Comparison of ENCODE assay signal across 8 cellular contexts in genomic region chr6:138105880-138106664, GRCh38. TPM values are rescaled to one million over a fixed set of nuclear protein-coding genes. Genes with fewer than 3 reads are reported as not detected.
DNase-seq lines count a peak whose midpoint lies in the region; ATAC-seq and TF ChIP-seq lines count a peak whose summit lies in the region.

No MANE protein-coding gene starts in this region.

- H3K27ac ChIP-seq in rectal smooth muscle tissue (ENCODE audit: low read depth, low read length) (peak overlapping the region; percentile 6), testis (no peak overlapping the region)

- H3K4me3 ChIP-seq in foreskin fibroblast (ENCODE audit: low read depth in 1 of 2, low read length in 2 of 2): peak overlapping the region; percentile 61 to 69
- peak overlapping the region; percentile 65 for H3K4me3 ChIP-seq in rectal smooth muscle tissue (ENCODE audit: low read length)
- no peak overlapping the region for H3K4me3 ChIP-seq in testis

- H3K36me3 ChIP-seq in rectal smooth muscle tissue (ENCODE audit: control insufficient read depth, insufficient read depth, low read length) (no peaks in the 10 kb centered on the region), testis (ENCODE audit: low read depth, missing control alignments) (no peaks in the 10 kb centered on the region)

- no peaks in the 10 kb centered on the region for H3K4me1 ChIP-seq in rectal smooth muscle tissue (ENCODE audit: control insufficient read depth, insufficient read depth, low read length)
- no peaks in the 10 kb centered on the region for H3K4me1 ChIP-seq in testis

- H3K27ac Mint-ChIP-seq in T-helper 2 cell treated with Interferon-gamma antibody and Interleukin-4, amounts not matched to agents 5 μg/mL and 100 μg/mL, for 36 hours: peak overlapping the region; percentile 42

- no peaks in the 10 kb centered on the region for H3K9me3 Mint-ChIP-seq in T-helper 2 cell treated with Interferon-gamma antibody and Interleukin-4, amounts not matched to agents 5 μg/mL and 100 μg/mL, for 36 hours

- peak overlapping the region; percentile 90 for H3K4me3 Mint-ChIP-seq in T-helper 2 cell treated with Interferon-gamma antibody and Interleukin-4, amounts not matched to agents 5 μg/mL and 100 μg/mL, for 36 hours

- H3K9me3 ChIP-seq in testis: no peaks in the 10 kb centered on the region

- no peak for TF ChIP-seq POLR2A in testis (IDR thresholded peaks at IDR 0.05)

- 32 to 36% methylated on average over 10 of the region's 10 CpGs for WGBS in testis, 2 donors

- peak overlapping the region; percentile 32 for H3K9ac ChIP-seq in rectal smooth muscle tissue (ENCODE audit: low read length)

- no peak for ATAC-seq in GM21576 (IDR thresholded peaks at IDR 0.05; ENCODE audit: unreplicated experiment)

- no peaks in the 10 kb centered on the region for H3K36me3 Mint-ChIP-seq in T-helper 2 cell treated with Interferon-gamma antibody and Interleukin-4, amounts not matched to agents 5 μg/mL and 100 μg/mL, for 36 hours (ENCODE audit: low read depth)

- TF ChIP-seq CTCF in foreskin fibroblast (IDR thresholded peaks at IDR 0.05; ENCODE audit: low read depth, low read length) (no peak), testis (IDR thresholded peaks at IDR 0.05) (no peak)

- intact Hi-C loops in testis (cut with DNase I; ENCODE audit: low total_unique reads): loop anchor here (10.0 kb wide), 1 partner anchor 101 kb away; no protein-coding TSS in a partner anchor

- peaks cover 40% of the 10 kb centered on the region for H3K27me3 Mint-ChIP-seq in T-helper 2 cell treated with Interferon-gamma antibody and Interleukin-4, amounts not matched to agents 5 μg/mL and 100 μg/mL, for 36 hours (ENCODE audit: low read depth)

- no peak for DNase-seq in T-helper 2 cell treated with Interferon-gamma antibody and Interleukin-4, amounts not matched to agents 5 μg/mL and 100 μg/mL, for 36 hours (ENCODE audit: low spot score)
- DNase-seq in T-helper 2 cell: no peak
- peak; percentile 45 for DNase-seq in SW480 (ENCODE audit: low spot score)
- DNase-seq in foreskin fibroblast: peak in 1 of 2 donors; percentile 38
- DNase-seq in testis: no peak
- no peak for DNase-seq in globus pallidus (ENCODE audit: low spot score)

- H3K27me3 ChIP-seq in rectal smooth muscle tissue (ENCODE audit: control insufficient read depth, insufficient read depth, low read length): no peaks in the 10 kb centered on the region
- no peaks in the 10 kb centered on the region for H3K27me3 ChIP-seq in testis

- peaks cover 24% of the 10 kb centered on the region for H3K4me1 Mint-ChIP-seq in T-helper 2 cell treated with Interferon-gamma antibody and Interleukin-4, amounts not matched to agents 5 μg/mL and 100 μg/mL, for 36 hours (ENCODE audit: low read depth)

RNA-seq across cellular contexts. Expression of gene PERP, which starts 1.1 kb away (rescaled TPM):
- 1 to 10 TPM; 7.0 to 8.2 TPM for total RNA-seq in testis
- polyA plus RNA-seq in testis (ENCODE audit: insufficient read depth, low read depth, low replicate concordance): 13.8 TPM

RNA-seq across cellular contexts. Expression of gene ARFGEF3, which starts 55.7 kb away (rescaled TPM):
- total RNA-seq in testis: 1 to 10 TPM; 2.8 to 2.9 TPM
- 1.9 TPM for polyA plus RNA-seq in testis (ENCODE audit: insufficient read depth, low read depth, low replicate concordance)

Comparison
In these comparisons a context has a peak if more than half of its experiments do, and no peak if none do; other contexts are left out.
1. H3K4me3 ChIP-seq: peak in foreskin fibroblast (2 of 2) and rectal smooth muscle tissue (single experiment); none in testis (0 of 2).